ENCODE assay signal across 8 cellular contexts in the genomic region with DNA sequence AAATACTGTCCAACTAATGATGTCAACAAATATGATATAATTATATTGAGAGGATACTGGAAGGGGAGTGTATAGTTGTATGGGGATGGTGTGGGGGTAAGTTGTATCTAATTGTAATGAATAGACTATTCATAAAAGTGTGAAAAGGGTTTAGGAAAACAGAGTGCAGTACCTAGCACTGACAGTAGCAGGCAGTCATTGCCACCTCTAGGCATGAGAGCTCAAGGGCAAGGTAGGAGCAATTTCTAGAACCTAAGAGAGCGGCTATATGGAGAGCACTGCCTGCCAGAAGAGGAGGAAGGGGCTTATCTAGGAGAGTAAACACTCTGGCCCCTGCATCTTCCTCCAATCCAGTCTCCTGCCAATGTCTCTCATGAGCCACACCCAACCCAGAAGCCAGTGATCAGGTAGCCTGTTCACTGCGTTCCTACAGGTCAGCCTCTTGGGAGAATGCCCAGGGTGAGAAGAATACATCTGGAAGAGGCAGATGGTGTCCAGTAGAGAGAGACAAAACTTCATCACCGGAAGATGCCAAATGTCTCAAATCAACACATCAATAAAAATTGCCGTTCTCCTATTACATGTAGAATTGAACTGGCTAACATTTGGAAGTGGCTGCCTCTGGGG.
DNase-seq lines count a peak whose midpoint lies in the region; ATAC-seq, FAIRE-seq and TF ChIP-seq lines count a peak whose summit lies in the region.

No MANE protein-coding gene starts in this region.

- no peak overlapping the region for H4K8ac ChIP-seq in neuronal stem cell (ENCODE audit: low read depth, low read length)

- TF ChIP-seq CTCF in choroid plexus epithelial cell (conservative IDR thresholded peaks at IDR 0.05; ENCODE audit: low read depth, low read length) = peak; percentile 80

- H4K91ac ChIP-seq in neuronal stem cell (ENCODE audit: low read depth, low read length, poor library complexity) = no peak overlapping the region

- no peak overlapping the region for H2BK120ac ChIP-seq in neuronal stem cell (ENCODE audit: low read depth, low read length)

- no peak overlapping the region for H2BK15ac ChIP-seq in neuronal stem cell (ENCODE audit: low read length)

- no peak overlapping the region for H2AFZ ChIP-seq in neuronal stem cell (ENCODE audit: low read length)

- DNase-seq in AML-193 (lab: John Stamatoyannopoulos, UW) = peak; percentile 56 to 66
- peak; percentile 35 for DNase-seq in NCI-H2171 (lab: John Stamatoyannopoulos, UW)
- peak; percentile 54 for DNase-seq in choroid plexus epithelial cell (ENCODE audit: low read depth)
- peak; percentile 56 for DNase-seq in small intestine
- no peak for DNase-seq in activated CD8-positive, alpha-beta memory T cell treated with anti-CD3 and anti-CD28 coated beads, Interleukin-2, amount 50 U/mL, for 48 hours
- DNase-seq in neuronal stem cell (ENCODE audit: low spot score) = no peak

- peaks cover 1% of the 10 kb centered on the region for H3K79me1 ChIP-seq in neuronal stem cell (ENCODE audit: low read depth, low read length)

- no peak overlapping the region for H3K14ac ChIP-seq in neuronal stem cell (ENCODE audit: low read length)

- no peaks in the 10 kb centered on the region for H3K9me3 ChIP-seq in small intestine (ENCODE audit: control insufficient read depth, low read depth)
- no peaks in the 10 kb centered on the region for H3K9me3 ChIP-seq in neuronal stem cell (replicated peaks in 1 of 2; ENCODE audit: control insufficient read depth in 2 of 2, insufficient read depth in 1 of 2, low read depth in 1 of 2, low read length in 2 of 2)

- no peak overlapping the region for H3K9ac ChIP-seq in neuronal stem cell (ENCODE audit: low read depth, low read length, poor library complexity)

- FAIRE-seq in small intestine (lab: Jason Lieb, UNC) = no peak

- H3K27ac ChIP-seq in small intestine (ENCODE audit: low read depth in 1 of 2, low read length in 1 of 2) = no peak overlapping the region
- H3K27ac ChIP-seq in neuronal stem cell (replicated peaks; ENCODE audit: low read length) = no peak overlapping the region

- H3K27me3 ChIP-seq in small intestine (ENCODE audit: control insufficient read depth in 2 of 2, insufficient read depth in 2 of 2, low read length in 2 of 2) = no peaks in the 10 kb centered on the region
- no peaks in the 10 kb centered on the region for H3K27me3 ChIP-seq in neuronal stem cell (ENCODE audit: control insufficient read depth in 3 of 3, insufficient read depth in 3 of 3, low read depth in 1 of 3, low read length in 3 of 3)

- H3K23ac ChIP-seq in neuronal stem cell (ENCODE audit: low read depth, low read length, poor library complexity) = no peak overlapping the region

- H3K4me3 ChIP-seq in choroid plexus epithelial cell (ENCODE audit: low read depth, low read length) (no peak overlapping the region), small intestine (ENCODE audit: low read depth in 1 of 2, low read length in 2 of 2) (no peak overlapping the region), neuronal stem cell (ENCODE audit: low read length in 2 of 2) (no peak overlapping the region)

- WGBS in small intestine, 3 donors = 59 to 69% (median 62%) methylated on average over 4 of the region's 4 CpGs
- no CpG with 5 or more reads among the region's 4 CpGs for WGBS in neuronal stem cell (ENCODE audit: extremely low coverage in 2 of 2, insufficient read length in 2 of 2, insufficient replicate concordance in 1 of 2), 2 donors

- no peak overlapping the region for H2BK12ac ChIP-seq in neuronal stem cell (ENCODE audit: low read length)

- H2BK5ac ChIP-seq in neuronal stem cell (ENCODE audit: low read length) = no peak overlapping the region

- no peak overlapping the region for H3K4me2 ChIP-seq in neuronal stem cell (ENCODE audit: insufficient read depth, low read length, poor library complexity, severe bottlenecking)

- H3K36me3 ChIP-seq in small intestine (ENCODE audit: control insufficient read depth in 2 of 2, insufficient read depth in 2 of 2, low read length in 2 of 2) (no peaks in the 10 kb centered on the region), neuronal stem cell (replicated peaks in 1 of 2; ENCODE audit: control insufficient read depth in 2 of 2, insufficient read depth in 2 of 2, low read length in 2 of 2) (no peaks in the 10 kb centered on the region)

- ATAC-seq in GM19035 (IDR thresholded peaks at IDR 0.05; ENCODE audit: unreplicated experiment) = peak; percentile 58
- no peak for ATAC-seq in HG03571 (IDR thresholded peaks at IDR 0.05; ENCODE audit: unreplicated experiment)

- no peak overlapping the region for H2AK5ac ChIP-seq in neuronal stem cell (ENCODE audit: low read depth, low read length)

- H3K4me1 ChIP-seq in small intestine (ENCODE audit: control insufficient read depth in 2 of 2, insufficient read depth in 1 of 2, low read depth in 1 of 2, low read length in 1 of 2) (no peaks in the 10 kb centered on the region), neuronal stem cell (ENCODE audit: control insufficient read depth in 2 of 2, insufficient read depth in 1 of 2, low read depth in 1 of 2, low read length in 2 of 2) (peaks cover 0 to under 1% of the 10 kb centered on the region in 2 donors)

- H3K4ac ChIP-seq in neuronal stem cell (ENCODE audit: low read length) = no peak overlapping the region

- H3K18ac ChIP-seq in neuronal stem cell (ENCODE audit: low read length) = no peak overlapping the region

Comparison
In these comparisons a context has a peak if more than half of its experiments do, and no peak if none do; other contexts are left out.
1. DNase-seq: peak in AML-193 (2 of 2), NCI-H2171 (single experiment), choroid plexus epithelial cell (single experiment) and small intestine (single experiment); none in activated CD8-positive, alpha-beta memory T cell treated with anti-CD3 and anti-CD28 coated beads, Interleukin-2, amount 50 U/mL, for 48 hours (single experiment) and neuronal stem cell (single experiment).